ENCODE assay signal across 9 cellular contexts in the genomic region with DNA sequence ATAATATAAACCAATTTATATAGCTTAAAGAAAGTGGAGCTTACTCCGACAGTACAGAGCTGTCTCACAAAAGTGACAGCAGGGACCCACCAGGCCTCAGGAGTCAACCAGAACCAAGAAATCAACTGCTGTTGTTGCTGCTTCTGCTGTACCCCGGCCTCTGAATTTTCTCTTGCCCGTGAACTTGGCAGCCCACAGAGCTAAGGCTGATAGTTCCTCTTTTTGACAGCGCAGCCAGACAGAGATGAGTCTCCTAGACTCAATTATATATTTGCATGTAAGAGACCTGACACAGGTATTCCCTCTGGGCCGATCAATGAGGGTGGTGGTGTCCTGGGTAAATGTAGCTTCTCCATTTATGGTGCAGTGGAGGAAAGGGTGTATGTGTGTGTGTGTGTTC.
A peak's percentile ranks its signal among the peaks of the same experiment; 100 is the strongest.
DNase-seq lines count a peak whose midpoint lies in the region; ATAC-seq and TF ChIP-seq lines count a peak whose summit lies in the region.
"Had no signal": no experiment of that assay in that cellular context is flagged by ENCODE, and none has a peak within 500 bp of the region (broad histone marks: within the 10 kb centered on the region; RNA-seq: fewer than 3 reads in every experiment).

No MANE protein-coding gene starts in this region.

- POLR2A ChIA-PET in Caco-2 (lab: Charles Lee) = interaction anchor here (0.6 kb wide), 1 partner anchor 243 kb away, joined by 4 read pairs; no protein-coding TSS in a partner anchor

- H3K4me3 ChIP-seq in thoracic aorta = no peak overlapping the region
- no peak overlapping the region for H3K4me3 ChIP-seq in Caco-2 (ENCODE audit: low read depth, low read length)
- no peak overlapping the region for H3K4me3 ChIP-seq in adrenal gland

- 86 to 91% (median 90%) methylated on average over 5 of the region's 5 CpGs for WGBS in adrenal gland, 4 donors

- TF ChIP-seq CTCF in thoracic aorta (IDR thresholded peaks at IDR 0.05) (no peak), Caco-2 (IDR thresholded peaks at IDR 0.05; ENCODE audit: insufficient read depth in 1 of 2, low read depth in 1 of 2, low read length in 1 of 2, severe bottlenecking in 1 of 2, unreplicated experiment in 1 of 2) (no peak), adrenal gland (IDR thresholded peaks at IDR 0.05) (no peak)

- H3K27me3 ChIP-seq in thoracic aorta (replicated peaks; ENCODE audit: insufficient read depth) = no peaks in the 10 kb centered on the region
- no peaks in the 10 kb centered on the region for H3K27me3 ChIP-seq in Caco-2 (replicated peaks; ENCODE audit: control insufficient read depth, insufficient read depth, low read length)
- no peaks in the 10 kb centered on the region for H3K27me3 ChIP-seq in adrenal gland

- intact Hi-C loops in Caco-2 (cut with micrococcal nuclease; ENCODE audit: unreplicated experiment) = no loop called here
- intact Hi-C loops in adrenal gland (cut with DNase I) = no loop called here

- no peaks in the 10 kb centered on the region for H3K36me3 Mint-ChIP-seq in Caco-2 (ENCODE audit: insufficient read depth, unreplicated experiment)

- H3K4me1 Mint-ChIP-seq in Caco-2 (ENCODE audit: low read depth, unreplicated experiment) = peaks cover 16% of the 10 kb centered on the region

- H3K27ac Mint-ChIP-seq in Caco-2 (ENCODE audit: unreplicated experiment) = no peak overlapping the region

- H3K9me3 ChIP-seq in thoracic aorta = no peaks in the 10 kb centered on the region
- H3K9me3 ChIP-seq in Caco-2 = no peaks in the 10 kb centered on the region
- peaks cover 0 to 9% (median 0%) of the 10 kb centered on the region in 3 donors for H3K9me3 ChIP-seq in adrenal gland (replicated peaks in 1 of 3)

- no peaks in the 10 kb centered on the region for H3K27me3 Mint-ChIP-seq in Caco-2 (ENCODE audit: insufficient read depth, unreplicated experiment)

- H3K9me3 Mint-ChIP-seq in Caco-2 (ENCODE audit: unreplicated experiment) = peaks cover 7% of the 10 kb centered on the region

- BruUV-seq in Caco-2 (replicated peaks; lab: Mats Ljungman, UMichigan) = no TSS peak

- H3K36me3 ChIP-seq in thoracic aorta (no peaks in the 10 kb centered on the region), Caco-2 (ENCODE audit: control insufficient read depth, insufficient read depth, low read length) (no peaks in the 10 kb centered on the region), adrenal gland (replicated peaks in 1 of 2) (no peaks in the 10 kb centered on the region)

- H3K4me1 ChIP-seq in thoracic aorta (ENCODE audit: control insufficient read depth in 1 of 2, low read depth in 2 of 2) = peaks cover 12 to 14% of the 10 kb centered on the region in 2 donors
- no peaks in the 10 kb centered on the region for H3K4me1 ChIP-seq in Caco-2
- H3K4me1 ChIP-seq in adrenal gland (replicated peaks in 1 of 2) = no peaks in the 10 kb centered on the region

- peak; percentile 100 for ATAC-seq in GM19351 (IDR thresholded peaks at IDR 0.05; ENCODE audit: unreplicated experiment)
- peak; percentile 95 for ATAC-seq in HG02798 (IDR thresholded peaks at IDR 0.05; ENCODE audit: poor library complexity, unreplicated experiment)
- ATAC-seq in HG03571 (IDR thresholded peaks at IDR 0.05; ENCODE audit: unreplicated experiment) = peak; percentile 98
- ATAC-seq in thoracic aorta (ENCODE audit: insufficient number of reproducible peaks, low FRiP score, low read depth) = peak; percentile 24

- DNase-seq in thoracic aorta (ENCODE audit: low spot score) (no peak), Caco-2 (no peak), GOT3 (lab: John Stamatoyannopoulos, UW) (no peak), adrenal gland (no peak)
- DNase-seq: kidney glomerular epithelial cell, NCI-H524 treated with DMSO at 0.1 percent for 48 hours had no signal

- CTCF ChIA-PET in Caco-2 (lab: Charles Lee) = interaction anchor here (1.4 kb wide), 1 partner anchor 55 kb away, joined by 3 read pairs; no protein-coding TSS in a partner anchor

- H3K27ac ChIP-seq in thoracic aorta (no peak overlapping the region), adrenal gland (no peak overlapping the region)

- H3K4me3 Mint-ChIP-seq in Caco-2 (ENCODE audit: unreplicated experiment) = no peak overlapping the region

- no peak for TF ChIP-seq POLR2A in adrenal gland (IDR thresholded peaks at IDR 0.05)

Comparison
In these comparisons a context has a peak if more than half of its experiments do, and no peak if none do; other contexts are left out.
1. ATAC-seq: peak in every context shown above with its lines; median percentile 100 in GM19351; 98 in HG03571; 95 in HG02798; 24 in thoracic aorta.